18 cellular contexts compared by ENCODE assay signal in the genomic region with DNA sequence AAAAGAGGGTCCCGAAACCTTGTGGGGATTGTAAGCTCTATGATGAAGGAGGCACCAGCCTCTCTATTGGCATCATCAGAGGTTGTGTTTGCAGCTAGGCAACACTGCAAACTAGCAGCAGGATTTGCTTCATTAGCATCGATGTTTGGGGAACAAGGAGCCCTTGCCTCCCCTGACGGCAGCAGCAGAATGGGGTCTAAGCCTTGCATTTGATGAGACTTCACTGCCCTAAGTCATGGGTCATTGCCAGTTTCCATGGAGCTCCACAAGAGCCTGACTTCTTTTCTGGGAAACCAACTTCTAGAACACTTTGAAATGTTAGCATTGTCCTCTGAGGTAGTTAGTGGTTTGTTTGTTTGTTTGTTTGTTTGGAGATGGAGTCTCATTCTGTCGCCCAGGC. TPM values are rescaled to one million over a fixed set of nuclear protein-coding genes. Genes with fewer than 3 reads are reported as not detected.
DNase-seq lines count a peak whose midpoint lies in the region; TF ChIP-seq lines count a peak whose summit lies in the region.
"Had no signal": no experiment of that assay in that cellular context is flagged by ENCODE, and none has a peak within 500 bp of the region (broad histone marks: within the 10 kb centered on the region; RNA-seq: fewer than 3 reads in every experiment).

No MANE protein-coding gene starts in this region.

- BruUV-seq in A673 (replicated peaks; lab: Mats Ljungman, UMichigan) = no TSS peak

- no peak overlapping the region for H3K4me3 ChIP-seq in A673 (ENCODE audit: low read depth, low read length, poor library complexity, severe bottlenecking)
- H3K4me3 ChIP-seq: BLaER1 treated with 17β-estradiol and CSF1 and Interleukin-3, amounts not matched to agents 10 nM and 100 nM; GM23248 had no signal

- no peak for TF ChIP-seq CTCF in A673 (conservative IDR thresholded peaks at IDR 0.05; ENCODE audit: low read depth, low read length)

- POLR2A ChIA-PET in A673 (lab: Charles Lee; ENCODE audit: low non-redundant PET) = no interaction called here

- CTCF ChIA-PET in A673 (lab: Charles Lee) = no interaction called here

- no peaks in the 10 kb centered on the region for H3K9me3 ChIP-seq in A673 (ENCODE audit: low read depth, low read length, poor library complexity, severe bottlenecking)
- H3K9me3 ChIP-seq: BE2C had no signal

- intact Hi-C loops in A673 (cut with micrococcal nuclease; ENCODE audit: unreplicated experiment) = no loop called here

- no peaks in the 10 kb centered on the region for H3K36me3 ChIP-seq in A673 (ENCODE audit: insufficient read depth, low read length, poor library complexity, severe bottlenecking)
- H3K36me3 ChIP-seq: BE2C; BLaER1 treated with 17β-estradiol and CSF1 and Interleukin-3, amounts not matched to agents 10 nM and 100 nM had no signal

- H3K4me1 ChIP-seq in A673 (ENCODE audit: insufficient read depth, low read length, poor library complexity, severe bottlenecking) = no peaks in the 10 kb centered on the region
- H3K4me1 ChIP-seq: BE2C had no signal

- H3K27ac ChIP-seq in A673 (ENCODE audit: low read depth, low read length, poor library complexity, severe bottlenecking) = peak overlapping the region; percentile 12
- H3K27ac ChIP-seq: 22Rv1; BLaER1 treated with 17β-estradiol and CSF1 and Interleukin-3, amounts not matched to agents 10 nM and 100 nM; GM23248 had no signal

- DNase-seq in DMS53 (lab: John Stamatoyannopoulos, UW) (peak; percentile 17), DMS53 treated with DMSO at 0.1 percent for 48 hours (lab: John Stamatoyannopoulos, UW; ENCODE audit: unreplicated experiment) (no peak), A673 (ENCODE audit: low spot score) (no peak), left kidney (ENCODE audit: low read depth, low spot score) (peak; percentile 59), SIG-M5 (lab: John Stamatoyannopoulos, UW) (no peak), NCI-H2081 (lab: John Stamatoyannopoulos, UW) (no peak)
- DNase-seq: ACHN; AML-193; BE2C; CD4-positive, alpha-beta T cell; CD8-positive, alpha-beta memory T cell; DMS 273 treated with DMSO at 0.1 percent for 48 hours; DND-41; H7; HCEC 1CT had no signal

- no peaks in the 10 kb centered on the region for H3K27me3 ChIP-seq in A673 (replicated peaks; ENCODE audit: insufficient read depth, low read depth, low read length, poor library complexity)
- H3K27me3 ChIP-seq: BE2C; BLaER1 treated with 17β-estradiol and CSF1 and Interleukin-3, amounts not matched to agents 10 nM and 100 nM had no signal

RNA-seq across cellular contexts. Expression of a gene that starts 36.0 kb away (rescaled TPM):
- 1.4 and 1.6 TPM in 2 replicates for total RNA-seq in A673 (2021)
- total RNA-seq: GM23248 had no signal

Comparison
In these comparisons a context has a peak if more than half of its experiments do, and no peak if none do; other contexts are left out.
1. DNase-seq: peak in DMS53 (single experiment) and left kidney (single experiment); none in DMS53 treated with DMSO at 0.1 percent for 48 hours (single experiment), A673 (single experiment), SIG-M5 (single experiment) and NCI-H2081 (0 of 2).